In the genomic region with DNA sequence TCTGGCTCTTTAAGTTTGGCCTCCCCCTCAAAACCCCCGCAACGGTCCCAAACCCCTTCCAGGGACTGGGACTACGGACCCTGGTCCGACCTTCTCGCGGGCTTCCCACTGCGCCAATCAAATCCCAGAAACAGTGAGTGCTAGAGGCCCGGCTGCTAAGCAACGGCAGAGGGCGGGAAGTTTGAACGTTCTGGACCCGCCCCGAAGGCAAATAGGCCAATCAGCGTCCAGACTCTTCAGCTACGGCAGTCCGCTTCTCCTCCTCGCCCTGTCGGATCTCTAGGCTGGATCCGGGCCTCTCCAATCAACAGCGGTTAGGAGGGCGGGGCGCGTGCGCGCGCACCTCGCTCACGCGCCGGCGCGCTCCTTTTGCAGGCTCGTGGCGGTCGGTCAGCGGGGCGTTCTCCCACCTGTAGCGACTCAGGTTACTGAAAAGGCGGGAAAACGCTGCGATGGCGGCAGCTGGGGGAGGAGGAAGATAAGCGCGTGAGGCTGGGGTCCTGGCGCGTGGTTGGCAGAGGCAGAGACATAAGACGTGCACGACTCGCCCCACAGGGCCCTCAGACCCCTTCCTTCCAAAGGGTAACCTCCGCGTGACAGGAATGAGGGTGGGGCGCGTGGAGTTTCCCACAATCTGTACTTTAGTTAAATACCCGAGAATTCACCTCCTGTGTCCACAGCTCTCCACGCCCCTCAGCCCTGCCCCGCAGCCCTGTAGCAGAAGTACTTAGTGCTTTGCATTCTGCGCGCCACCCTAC, we compare ENCODE assay signal across 1 cellular context.
TF ChIP-seq lines count a peak whose summit lies in the region.

Gene MSH5, plus strand, starts transcription at position 367 of the 758 bp plus-strand sequence. CDS start 462 bp downstream, outside the sequence.

TF ChIP-seq in HepG2, 621 proteins besides CTCF, POLR2A, EP300 and RAD21 (continued from another document and continues in another):
- TF ChIP-seq ZGPAT (CRISPR knock-in tag; IDR thresholded peaks at IDR 0.05) (peak; percentile 79), CSRNP2 (CRISPR knock-in tag; conservative IDR thresholded peaks at IDR 0.05; ENCODE audit: low read depth) (peak; percentile 93; the same call in 1 of the 2 replicates), KDM2A (CRISPR knock-in tag; IDR thresholded peaks at IDR 0.05; ENCODE audit: borderline replicate concordance, low read depth) (peak; percentile 68; the same call in 1 of the 2 replicates), ZNF512B (CRISPR knock-in tag; IDR thresholded peaks at IDR 0.05; ENCODE audit: borderline replicate concordance) (peak; percentile 95; the same call in 1 of the 2 replicates), SIN3B (IDR thresholded peaks at IDR 0.05; ENCODE audit: low read length) (no peak), JUND (CRISPR knock-in tag; IDR thresholded peaks at IDR 0.05) (no peak), KAT2B (IDR thresholded peaks at IDR 0.05; ENCODE audit: borderline replicate concordance, low read depth, low read length) (no peak), ZNF224 (CRISPR knock-in tag; IDR thresholded peaks at IDR 0.05) (peak; percentile 97; the same call in 1 of the 2 replicates), ZNF274 (CRISPR knock-in tag; IDR thresholded peaks at IDR 0.05) (peak; percentile 99), NFATC3 (CRISPR knock-in tag; IDR thresholded peaks at IDR 0.05) (peak; percentile 90), BHLHE40 (IDR thresholded peaks at IDR 0.05; ENCODE audit: low read length) (peak; percentile 86), ZNF790 (CRISPR knock-in tag; IDR thresholded peaks at IDR 0.05; ENCODE audit: borderline replicate concordance) (peak; percentile 84), MXI1 (IDR thresholded peaks at IDR 0.05; ENCODE audit: borderline replicate concordance, low read depth, low read length) (peak; percentile 94), PAF1 (CRISPR knock-in tag; IDR thresholded peaks at IDR 0.05) (no peak), ZNF138 (CRISPR knock-in tag; IDR thresholded peaks at IDR 0.05; ENCODE audit: low read depth) (peak; percentile 76; the same call in 1 of the 2 replicates), ZNF333 (CRISPR knock-in tag; IDR thresholded peaks at IDR 0.05; ENCODE audit: borderline replicate concordance) (peak; percentile 98), NCOA2 (CRISPR knock-in tag; IDR thresholded peaks at IDR 0.05) (no peak; the same call in none of the 2 replicates), ZBTB7A (CRISPR knock-in tag; IDR thresholded peaks at IDR 0.05) (peak; percentile 93; the same call in 1 of the 2 replicates), KAT7 (CRISPR knock-in tag; IDR thresholded peaks at IDR 0.05; ENCODE audit: borderline replicate concordance) (peak; percentile 70; the same call in 1 of the 2 replicates), ZNF678 (CRISPR knock-in tag; IDR thresholded peaks at IDR 0.05) (peak; percentile 98), ZNF687 (CRISPR knock-in tag; IDR thresholded peaks at IDR 0.05) (peak; percentile 100), XRCC5 (optimal IDR thresholded peaks at IDR 0.05; ENCODE audit: low read length) (peak; percentile 48), ZNF329 (CRISPR knock-in tag; IDR thresholded peaks at IDR 0.05; ENCODE audit: low read depth) (no peak), SIN3A (IDR thresholded peaks at IDR 0.05; ENCODE audit: borderline replicate concordance, low read depth, low read length) (peak; percentile 92; the same call in 1 of the 2 replicates), ZNF343 (CRISPR knock-in tag; IDR thresholded peaks at IDR 0.05) (peak; percentile 73; the same call in 1 of the 2 replicates), LCORL (IDR thresholded peaks at IDR 0.05) (no peak), LCORL (CRISPR knock-in tag; IDR thresholded peaks at IDR 0.05) (peak; percentile 96), ELF4 (CRISPR knock-in tag; IDR thresholded peaks at IDR 0.05; ENCODE audit: borderline replicate concordance) (no peak), CAMTA2 (CRISPR knock-in tag; IDR thresholded peaks at IDR 0.05; ENCODE audit: borderline replicate concordance) (peak; percentile 99), CBX1 (IDR thresholded peaks at IDR 0.05; ENCODE audit: low read depth) (peak; percentile 72), ATF7-NPFF (CRISPR knock-in tag; IDR thresholded peaks at IDR 0.05; ENCODE audit: low read depth) (peak; percentile 100), FLYWCH1 (CRISPR knock-in tag; IDR thresholded peaks at IDR 0.05) (peak; percentile 94), NR2C2 (CRISPR knock-in tag; IDR thresholded peaks at IDR 0.05; ENCODE audit: borderline replicate concordance) (peak; percentile 61; the same call in 1 of the 2 replicates), ZNF616 (CRISPR knock-in tag; IDR thresholded peaks at IDR 0.05; ENCODE audit: low read depth) (peak; percentile 98), REL (CRISPR knock-in tag; conservative IDR thresholded peaks at IDR 0.05) (peak; percentile 100), SUZ12 (IDR thresholded peaks at IDR 0.05; ENCODE audit: low read depth, low read length) (no peak), MEIS2 (CRISPR knock-in tag; IDR thresholded peaks at IDR 0.05) (peak; percentile 90; the same call in 1 of the 2 replicates), RFX5 (IDR thresholded peaks at IDR 0.05; ENCODE audit: low read depth, low read length) (peak; percentile 82), ZC3H4 (CRISPR knock-in tag; IDR thresholded peaks at IDR 0.05; ENCODE audit: borderline replicate concordance) (no peak; the same call in 1 of the 2 replicates)
- TF ChIP-seq, protein P1, sequence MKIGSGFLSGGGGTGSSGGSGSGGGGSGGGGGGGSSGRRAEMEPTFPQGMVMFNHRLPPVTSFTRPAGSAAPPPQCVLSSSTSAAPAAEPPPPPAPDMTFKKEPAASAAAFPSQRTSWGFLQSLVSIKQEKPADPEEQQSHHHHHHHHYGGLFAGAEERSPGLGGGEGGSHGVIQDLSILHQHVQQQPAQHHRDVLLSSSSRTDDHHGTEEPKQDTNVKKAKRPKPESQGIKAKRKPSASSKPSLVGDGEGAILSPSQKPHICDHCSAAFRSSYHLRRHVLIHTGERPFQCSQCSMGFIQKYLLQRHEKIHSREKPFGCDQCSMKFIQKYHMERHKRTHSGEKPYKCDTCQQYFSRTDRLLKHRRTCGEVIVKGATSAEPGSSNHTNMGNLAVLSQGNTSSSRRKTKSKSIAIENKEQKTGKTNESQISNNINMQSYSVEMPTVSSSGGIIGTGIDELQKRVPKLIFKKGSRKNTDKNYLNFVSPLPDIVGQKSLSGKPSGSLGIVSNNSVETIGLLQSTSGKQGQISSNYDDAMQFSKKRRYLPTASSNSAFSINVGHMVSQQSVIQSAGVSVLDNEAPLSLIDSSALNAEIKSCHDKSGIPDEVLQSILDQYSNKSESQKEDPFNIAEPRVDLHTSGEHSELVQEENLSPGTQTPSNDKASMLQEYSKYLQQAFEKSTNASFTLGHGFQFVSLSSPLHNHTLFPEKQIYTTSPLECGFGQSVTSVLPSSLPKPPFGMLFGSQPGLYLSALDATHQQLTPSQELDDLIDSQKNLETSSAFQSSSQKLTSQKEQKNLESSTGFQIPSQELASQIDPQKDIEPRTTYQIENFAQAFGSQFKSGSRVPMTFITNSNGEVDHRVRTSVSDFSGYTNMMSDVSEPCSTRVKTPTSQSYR (CRISPR knock-in tag; IDR thresholded peaks at IDR 0.05; ENCODE audit: borderline replicate concordance) = peak; percentile 43; the same call in 1 of the 2 replicates
- TF ChIP-seq, protein P2, sequence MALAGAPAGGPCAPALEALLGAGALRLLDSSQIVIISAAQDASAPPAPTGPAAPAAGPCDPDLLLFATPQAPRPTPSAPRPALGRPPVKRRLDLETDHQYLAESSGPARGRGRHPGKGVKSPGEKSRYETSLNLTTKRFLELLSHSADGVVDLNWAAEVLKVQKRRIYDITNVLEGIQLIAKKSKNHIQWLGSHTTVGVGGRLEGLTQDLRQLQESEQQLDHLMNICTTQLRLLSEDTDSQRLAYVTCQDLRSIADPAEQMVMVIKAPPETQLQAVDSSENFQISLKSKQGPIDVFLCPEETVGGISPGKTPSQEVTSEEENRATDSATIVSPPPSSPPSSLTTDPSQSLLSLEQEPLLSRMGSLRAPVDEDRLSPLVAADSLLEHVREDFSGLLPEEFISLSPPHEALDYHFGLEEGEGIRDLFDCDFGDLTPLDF (CRISPR knock-in tag; IDR thresholded peaks at IDR 0.05) = peak; percentile 100
- TF ChIP-seq, protein P3, sequence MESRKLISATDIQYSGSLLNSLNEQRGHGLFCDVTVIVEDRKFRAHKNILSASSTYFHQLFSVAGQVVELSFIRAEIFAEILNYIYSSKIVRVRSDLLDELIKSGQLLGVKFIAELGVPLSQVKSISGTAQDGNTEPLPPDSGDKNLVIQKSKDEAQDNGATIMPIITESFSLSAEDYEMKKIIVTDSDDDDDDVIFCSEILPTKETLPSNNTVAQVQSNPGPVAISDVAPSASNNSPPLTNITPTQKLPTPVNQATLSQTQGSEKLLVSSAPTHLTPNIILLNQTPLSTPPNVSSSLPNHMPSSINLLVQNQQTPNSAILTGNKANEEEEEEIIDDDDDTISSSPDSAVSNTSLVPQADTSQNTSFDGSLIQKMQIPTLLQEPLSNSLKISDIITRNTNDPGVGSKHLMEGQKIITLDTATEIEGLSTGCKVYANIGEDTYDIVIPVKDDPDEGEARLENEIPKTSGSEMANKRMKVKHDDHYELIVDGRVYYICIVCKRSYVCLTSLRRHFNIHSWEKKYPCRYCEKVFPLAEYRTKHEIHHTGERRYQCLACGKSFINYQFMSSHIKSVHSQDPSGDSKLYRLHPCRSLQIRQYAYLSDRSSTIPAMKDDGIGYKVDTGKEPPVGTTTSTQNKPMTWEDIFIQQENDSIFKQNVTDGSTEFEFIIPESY (CRISPR knock-in tag; IDR thresholded peaks at IDR 0.05) = peak; percentile 51
